ENCODE assay signal across 8 cellular contexts in the genomic region with DNA sequence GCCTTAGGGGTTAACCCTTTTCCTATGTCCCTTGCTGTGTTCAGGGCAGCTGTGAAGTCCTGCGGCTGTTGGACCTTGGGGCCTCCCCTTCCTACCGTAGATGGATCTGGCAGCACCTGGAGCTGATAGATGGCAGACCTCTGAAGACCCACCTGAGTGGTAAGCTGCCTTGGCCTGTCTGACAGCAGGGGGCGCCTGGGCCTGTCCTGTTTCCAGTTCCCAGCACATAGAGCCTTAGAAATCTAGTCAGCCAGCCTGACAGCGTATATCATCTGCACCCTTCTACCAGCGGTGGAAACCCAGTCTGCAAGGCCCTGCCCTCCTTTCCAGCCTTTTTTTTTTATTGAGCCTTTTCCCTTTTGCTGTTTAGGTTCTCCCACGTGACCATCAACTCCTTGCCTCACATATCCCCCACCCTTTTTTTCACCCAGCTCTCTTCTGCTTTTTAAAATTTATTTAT. TPM values are rescaled to one million over a fixed set of nuclear protein-coding genes. Genes with fewer than 3 reads are reported as not detected.
DNase-seq lines count a peak whose midpoint lies in the region; ATAC-seq and TF ChIP-seq lines count a peak whose summit lies in the region.

No MANE protein-coding gene starts in this region.

- TF ChIP-seq CTCF in AG10803 (conservative IDR thresholded peaks at IDR 0.05; ENCODE audit: low read length): peak; percentile 98

- H3K27me3 Mint-ChIP-seq in activated CD4-positive, alpha-beta T cell treated with anti-CD3 and anti-CD28 coated beads for 36 hours: peaks cover 2% of the 10 kb centered on the region

- H3K36me3 Mint-ChIP-seq in activated CD4-positive, alpha-beta T cell treated with anti-CD3 and anti-CD28 coated beads for 36 hours (ENCODE audit: low read depth): no peaks in the 10 kb centered on the region

- CTCF ChIA-PET in HEK293T (lab: Yijun Ruan, JAX): interaction anchor here (0.5 to 1.9 kb wide), 5 partner anchors 29 to 1039 kb away, joined by 3 to 23 read pairs (median 3); partner anchors contain the start of genes GSS and MYH7B
- CTCF ChIA-PET in activated CD4-positive, alpha-beta T cell treated with anti-CD3 and anti-CD28 coated beads for 36 hours (lab: Charles Lee): interaction anchor here (0.6 to 6.5 kb wide), 22 partner anchors 9 to 677 kb away, joined by 3 to 213 read pairs (median 4); no protein-coding TSS in a partner anchor

- no peak overlapping the region for H3K4me3 Mint-ChIP-seq in activated CD4-positive, alpha-beta T cell treated with anti-CD3 and anti-CD28 coated beads for 36 hours

- POLR2A ChIA-PET in HEK293T (lab: Yijun Ruan, JAX): interaction anchor here (0.9 kb wide), 1 partner anchor 253 kb away, joined by 3 read pairs; the partner anchor contains the start of gene RBM39
- POLR2A ChIA-PET in activated CD4-positive, alpha-beta T cell treated with anti-CD3 and anti-CD28 coated beads for 36 hours (lab: Charles Lee): no interaction called here

- no peak overlapping the region for H3K27ac Mint-ChIP-seq in activated CD4-positive, alpha-beta T cell treated with anti-CD3 and anti-CD28 coated beads for 36 hours

- peaks cover 4% of the 10 kb centered on the region for H3K4me1 Mint-ChIP-seq in activated CD4-positive, alpha-beta T cell treated with anti-CD3 and anti-CD28 coated beads for 36 hours

- H3K9me3 Mint-ChIP-seq in activated CD4-positive, alpha-beta T cell treated with anti-CD3 and anti-CD28 coated beads for 36 hours (ENCODE audit: low read depth): no peaks in the 10 kb centered on the region

- H3K4me3 ChIP-seq in AG10803 (ENCODE audit: low read length): no peak overlapping the region

- intact Hi-C loops in activated CD4-positive, alpha-beta T cell treated with anti-CD3 and anti-CD28 coated beads for 36 hours (cut with DNase I, micrococcal nuclease): loop anchor here (1.0 to 10.0 kb wide), 2 partner anchors 143 to 450 kb away; no protein-coding TSS in a partner anchor

- ATAC-seq in activated CD4-positive, alpha-beta T cell treated with anti-CD3 and anti-CD28 coated beads for 36 hours: peak; percentile 90
- no peak for ATAC-seq in GM19035 (IDR thresholded peaks at IDR 0.05; ENCODE audit: unreplicated experiment)

- peak; percentile 77 for DNase-seq in AG10803 (ENCODE audit: low read depth)
- DNase-seq in HEK293T (ENCODE audit: extremely low spot score): peak; percentile 78
- peak; percentile 70 for DNase-seq in NCI-H524 treated with DMSO at 0.1 percent for 48 hours (lab: John Stamatoyannopoulos, UW)
- DNase-seq in activated CD4-positive, alpha-beta T cell treated with anti-CD3 and anti-CD28 coated beads for 36 hours: peak; percentile 91
- DNase-seq in cerebellar cortex (ENCODE audit: low spot score): peak; percentile 85
- DNase-seq in kidney tubule cell (ENCODE audit: low spot score): peak; percentile 85
- peak; percentile 86 to 87 for DNase-seq in stimulated activated CD4-positive, alpha-beta T cell treated with anti-CD3 and anti-CD28 coated beads, Interleukin-2, amount 100 ng/mL, for 24 hours

TF ChIP-seq in HEK293T, 16 proteins besides CTCF, POLR2A, EP300 and RAD21:
- TF ChIP-seq LEF1 (IDR thresholded peaks at IDR 0.05; ENCODE audit: borderline replicate concordance): no peak
- TF ChIP-seq, protein P1, sequence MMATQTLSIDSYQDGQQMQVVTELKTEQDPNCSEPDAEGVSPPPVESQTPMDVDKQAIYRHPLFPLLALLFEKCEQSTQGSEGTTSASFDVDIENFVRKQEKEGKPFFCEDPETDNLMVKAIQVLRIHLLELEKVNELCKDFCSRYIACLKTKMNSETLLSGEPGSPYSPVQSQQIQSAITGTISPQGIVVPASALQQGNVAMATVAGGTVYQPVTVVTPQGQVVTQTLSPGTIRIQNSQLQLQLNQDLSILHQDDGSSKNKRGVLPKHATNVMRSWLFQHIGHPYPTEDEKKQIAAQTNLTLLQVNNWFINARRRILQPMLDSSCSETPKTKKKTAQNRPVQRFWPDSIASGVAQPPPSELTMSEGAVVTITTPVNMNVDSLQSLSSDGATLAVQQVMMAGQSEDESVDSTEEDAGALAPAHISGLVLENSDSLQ (IDR thresholded peaks at IDR 0.05): peak; percentile 64
- TF ChIP-seq FOXM1 (IDR thresholded peaks at IDR 0.05; ENCODE audit: borderline replicate concordance): no peak
- TF ChIP-seq ZNF384 (IDR thresholded peaks at IDR 0.05): peak; percentile 52; the same call in 1 of the 2 replicates

RNA-seq across cellular contexts. Expression of gene CNBD2, which starts 26.6 kb away (rescaled TPM):
- total RNA-seq in activated CD4-positive, alpha-beta T cell treated with anti-CD3 and anti-CD28 coated beads for 36 hours: 1 to 10 TPM; 2.9 to 3.5 TPM

RNA-seq across cellular contexts. Expression of gene SCAND1, which starts 40.7 kb away (rescaled TPM):
- 10 to 100 TPM; 37.8 to 39.3 TPM for total RNA-seq in activated CD4-positive, alpha-beta T cell treated with anti-CD3 and anti-CD28 coated beads for 36 hours
